1 cellular context compared by ENCODE assay signal in genomic region chr22:17665248-17665647, GRCh38.
TF ChIP-seq lines count a peak whose summit lies in the region.

No MANE protein-coding gene starts in this region.

TF ChIP-seq in K562, 482 proteins besides CTCF, POLR2A, EP300 and RAD21:
- TF ChIP-seq PRDM10 (IDR thresholded peaks at IDR 0.05; ENCODE audit: partially characterized antibody) (peak; percentile 85), POLR2AphosphoS2 (IDR thresholded peaks at IDR 0.05; ENCODE audit: low read length) (no peak)
